8 cellular contexts compared by ENCODE assay signal in genomic region chr10:68828083-68828601, GRCh38. TPM values are rescaled to one million over a fixed set of nuclear protein-coding genes. Genes with fewer than 3 reads are reported as not detected.
DNase-seq lines count a peak whose midpoint lies in the region; ATAC-seq and TF ChIP-seq lines count a peak whose summit lies in the region.
"Not testable (repeated sequence)": the region's sequence is repeated elsewhere in the genome, so short reads cannot be mapped to it uniquely, and the experiment has no call there.

No MANE protein-coding gene starts in this region.

- not testable (repeated sequence) for H3K36me3 ChIP-seq in SK-N-MC (ENCODE audit: insufficient read depth, low read length)

- not testable (repeated sequence) for H3K27me3 ChIP-seq in CD4-positive, alpha-beta T cell (ENCODE audit: control insufficient read depth, insufficient read depth, low read length)

- H3K4me3 ChIP-seq in SK-N-MC (peak overlapping the region; percentile 65), fibroblast of pulmonary artery (replicated peaks; ENCODE audit: low read depth, low read length) (peak overlapping the region; percentile 14)

- peak; percentile 69 for ATAC-seq in CD4-positive, alpha-beta T cell (ENCODE audit: poor library complexity)
- peak; percentile 51 for ATAC-seq in GM19455 (IDR thresholded peaks at IDR 0.05; ENCODE audit: unreplicated experiment)
- peak; percentile 29 for ATAC-seq in HG03460 (IDR thresholded peaks at IDR 0.05; ENCODE audit: unreplicated experiment)

- not testable (repeated sequence) for H3K27ac ChIP-seq in CD4-positive, alpha-beta T cell (ENCODE audit: low read depth, low read length); SK-N-MC

- peaks cover 23% of the 10 kb centered on the region for H3K4me1 Mint-ChIP-seq in CD4-positive, alpha-beta T cell (ENCODE audit: low read depth)
- peaks cover 20% of the 10 kb centered on the region for H3K4me1 Mint-ChIP-seq in activated naive CD4-positive, alpha-beta T cell treated with anti-CD3 and anti-CD28 coated beads, Interleukin-2, amount 50 U/mL, for 24 hours
- H3K4me1 Mint-ChIP-seq in mesothelial cell of epicardium = not testable (repeated sequence)

- TF ChIP-seq CTCF in CD4-positive, alpha-beta T cell (IDR thresholded peaks at IDR 0.05); fibroblast of pulmonary artery (IDR thresholded peaks at IDR 0.05; ENCODE audit: low read length, missing control alignments); mesothelial cell of epicardium (IDR thresholded peaks at IDR 0.05; ENCODE audit: unreplicated experiment): not testable (repeated sequence)

- CTCF ChIA-PET in CD4-positive, alpha-beta T cell (lab: Charles Lee) = not testable (repeated sequence)

- not testable (repeated sequence) for H3K36me3 Mint-ChIP-seq in CD4-positive, alpha-beta T cell (ENCODE audit: low read depth); activated naive CD4-positive, alpha-beta T cell treated with anti-CD3 and anti-CD28 coated beads, Interleukin-2, amount 50 U/mL, for 24 hours; mesothelial cell of epicardium

- not testable (repeated sequence) for H3K27me3 Mint-ChIP-seq in CD4-positive, alpha-beta T cell; activated naive CD4-positive, alpha-beta T cell treated with anti-CD3 and anti-CD28 coated beads, Interleukin-2, amount 50 U/mL, for 24 hours; mesothelial cell of epicardium (ENCODE audit: low read depth)

- H3K9me3 ChIP-seq in CD4-positive, alpha-beta T cell (ENCODE audit: control insufficient read depth, low read length); SK-N-MC (ENCODE audit: low read depth, low read length): not testable (repeated sequence)

- H3K4me3 Mint-ChIP-seq in CD4-positive, alpha-beta T cell = peak overlapping the region; percentile 73
- peak overlapping the region; percentile 59 for H3K4me3 Mint-ChIP-seq in activated naive CD4-positive, alpha-beta T cell treated with anti-CD3 and anti-CD28 coated beads, Interleukin-2, amount 50 U/mL, for 24 hours
- H3K4me3 Mint-ChIP-seq in mesothelial cell of epicardium = peak overlapping the region; percentile 52

- not testable (repeated sequence) for H3K9me3 Mint-ChIP-seq in CD4-positive, alpha-beta T cell; activated naive CD4-positive, alpha-beta T cell treated with anti-CD3 and anti-CD28 coated beads, Interleukin-2, amount 50 U/mL, for 24 hours; mesothelial cell of epicardium

- not testable (repeated sequence) for H3K9ac ChIP-seq in SK-N-MC (ENCODE audit: insufficient read length)

- POLR2A ChIA-PET in CD4-positive, alpha-beta T cell (lab: Charles Lee) = interaction anchor here (1.5 kb wide), 1 partner anchor 9 kb away, joined by 5 read pairs; no protein-coding TSS in a partner anchor

- not testable (repeated sequence) for H3K27ac Mint-ChIP-seq in CD4-positive, alpha-beta T cell; activated naive CD4-positive, alpha-beta T cell treated with anti-CD3 and anti-CD28 coated beads, Interleukin-2, amount 50 U/mL, for 24 hours; mesothelial cell of epicardium

- intact Hi-C loops in CD4-positive, alpha-beta T cell (cut with DNase I, micrococcal nuclease) = not testable (repeated sequence)

- DNase-seq in CD4-positive, alpha-beta T cell = peak in 4 of 10 experiments; percentile 4 to 33 (median 16)
- not testable (repeated sequence) for DNase-seq in SK-N-MC (ENCODE audit: low read depth, low spot score); fibroblast of pulmonary artery (ENCODE audit: low read depth)
- peak in 1 of 2 experiments; percentile 40 for DNase-seq in mesothelial cell of epicardium (ENCODE audit: low spot score in 2 of 2, unreplicated experiment in 2 of 2)
- peak; percentile 26 for DNase-seq in stimulated activated CD8-positive, alpha-beta memory T cell treated with anti-CD3 and anti-CD28 coated beads, Interleukin-4, amount 100 ng/mL, for 48 hours

RNA-seq across cellular contexts. Expression of gene STOX1, which starts 0.8 kb away (rescaled TPM):
- under 1 TPM; 0.25 to 0.41 TPM for total RNA-seq in CD4-positive, alpha-beta T cell
- total RNA-seq in mesothelial cell of epicardium = 2.5 to 3.0 TPM (median 2.6 TPM) in 3 replicates
